Comparison of ENCODE assay signal across 9 cellular contexts in the genomic region with DNA sequence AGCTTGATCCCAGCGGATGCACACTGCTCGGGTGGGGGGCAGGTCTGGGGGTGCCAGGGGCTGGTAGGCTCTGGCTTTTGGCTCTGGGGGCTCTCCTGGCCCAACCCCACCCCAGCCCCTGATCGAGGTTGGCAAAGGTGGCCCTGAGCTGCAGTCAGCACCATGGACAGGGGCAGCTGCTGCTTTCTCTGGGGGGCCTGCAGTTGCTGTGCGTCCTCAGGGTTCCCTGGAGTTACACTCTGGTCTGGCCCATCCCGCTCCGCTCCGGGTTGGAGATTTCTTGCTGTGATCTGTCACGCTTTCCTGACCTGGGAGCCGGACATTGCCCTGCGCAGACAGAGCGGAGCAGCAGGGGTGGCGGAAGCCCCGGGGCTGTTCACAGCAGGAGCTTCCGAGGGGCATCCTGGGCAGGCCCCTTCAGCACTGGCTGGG. TPM values are rescaled to one million over a fixed set of nuclear protein-coding genes. Genes with fewer than 3 reads are reported as not detected.
DNase-seq lines count a peak whose midpoint lies in the region; ATAC-seq and TF ChIP-seq lines count a peak whose summit lies in the region.
"Had no signal": no experiment of that assay in that cellular context is flagged by ENCODE, and none has a peak within 500 bp of the region (broad histone marks: within the 10 kb centered on the region; RNA-seq: fewer than 3 reads in every experiment).

No MANE protein-coding gene starts in this region.

- WGBS in spleen, 5 donors = 28 to 31% (median 30%) methylated on average over 14 of the region's 14 CpGs; no CpG with 5 or more reads in 2 of the 5 donors

- intact Hi-C loops in Calu3 (cut with micrococcal nuclease; ENCODE audit: unreplicated experiment) = no loop called here
- intact Hi-C loops in Panc1 (cut with micrococcal nuclease; ENCODE audit: unreplicated experiment) = loop anchor here (10.0 kb wide), 1 partner anchor 77 kb away; no protein-coding TSS in a partner anchor
- intact Hi-C loops in spleen (cut with DNase I; ENCODE audit: low total_unique reads) = no loop called here

- TF ChIP-seq POLR2A in spleen (IDR thresholded peaks at IDR 0.05) = no peak

- H3K4me1 ChIP-seq in Panc1 (ENCODE audit: control insufficient read depth, insufficient read depth, low read length) (peaks cover 91% of the 10 kb centered on the region), spleen (peaks cover 0 to 51% (median 22%) of the 10 kb centered on the region in 6 donors)

- in situ Hi-C loops in Panc1 (cut with HindIII; ENCODE audit: low pct_unique_long_range_greater_than_20kb, low sequenced_read_pairs) = no loop called here

- POLR2A ChIA-PET in Panc1 (lab: Charles Lee) = no interaction called here

- H3K27ac ChIP-seq in Panc1 (ENCODE audit: low read length) = peak overlapping the region; percentile 71; the same call in 1 of the 2 replicates
- H3K27ac ChIP-seq in spleen = no peak overlapping the region
- H3K27ac ChIP-seq: thoracic aorta had no signal

- TF ChIP-seq CTCF in Calu3 (IDR thresholded peaks at IDR 0.05; ENCODE audit: unreplicated experiment) (no peak), Panc1 (IDR thresholded peaks at IDR 0.05) (no peak), spleen (IDR thresholded peaks at IDR 0.05 in 8 of 11, conservative IDR thresholded peaks at IDR 0.05 in 3 of 11) (no peak)

- H3K9me3 ChIP-seq in Panc1 (ENCODE audit: control insufficient read depth, insufficient read depth, low read depth, low read length) = no peaks in the 10 kb centered on the region
- no peaks in the 10 kb centered on the region for H3K9me3 ChIP-seq in spleen
- H3K9me3 ChIP-seq: thoracic aorta had no signal

- H3K4me3 ChIP-seq in Panc1 (ENCODE audit: low read depth in 2 of 2, low read length in 2 of 2) = peak overlapping the region; percentile 51 to 67
- H3K4me3 ChIP-seq in spleen = no peak overlapping the region
- H3K4me3 ChIP-seq: thoracic aorta had no signal

- peaks cover 54% of the 10 kb centered on the region for H3K27me3 Mint-ChIP-seq in Calu3 (ENCODE audit: unreplicated experiment)
- H3K27me3 Mint-ChIP-seq in activated naive CD8-positive, alpha-beta T cell treated with anti-CD3 and anti-CD28 coated beads for 36 hours = peaks cover 16% of the 10 kb centered on the region

- H3K9me3 Mint-ChIP-seq in Calu3 (ENCODE audit: low read depth, unreplicated experiment) = no peaks in the 10 kb centered on the region
- H3K9me3 Mint-ChIP-seq in activated naive CD8-positive, alpha-beta T cell treated with anti-CD3 and anti-CD28 coated beads for 36 hours = no peaks in the 10 kb centered on the region

- H3K36me3 Mint-ChIP-seq in Calu3 (ENCODE audit: insufficient read depth, unreplicated experiment) = no peaks in the 10 kb centered on the region
- no peaks in the 10 kb centered on the region for H3K36me3 Mint-ChIP-seq in activated naive CD8-positive, alpha-beta T cell treated with anti-CD3 and anti-CD28 coated beads for 36 hours

- no peak overlapping the region for H3K4me3 Mint-ChIP-seq in Calu3 (ENCODE audit: low read depth, unreplicated experiment)
- H3K4me3 Mint-ChIP-seq in activated naive CD8-positive, alpha-beta T cell treated with anti-CD3 and anti-CD28 coated beads for 36 hours = no peak overlapping the region

- H3K36me3 ChIP-seq in Panc1 (ENCODE audit: control insufficient read depth, insufficient read depth, low read length) (no peaks in the 10 kb centered on the region), spleen (no peaks in the 10 kb centered on the region)
- H3K36me3 ChIP-seq: thoracic aorta had no signal

- no peak overlapping the region for H3K27ac Mint-ChIP-seq in Calu3 (ENCODE audit: unreplicated experiment)
- no peak overlapping the region for H3K27ac Mint-ChIP-seq in activated naive CD8-positive, alpha-beta T cell treated with anti-CD3 and anti-CD28 coated beads for 36 hours

- H3K4me1 Mint-ChIP-seq in Calu3 (ENCODE audit: low read depth, unreplicated experiment) = no peaks in the 10 kb centered on the region
- no peaks in the 10 kb centered on the region for H3K4me1 Mint-ChIP-seq in activated naive CD8-positive, alpha-beta T cell treated with anti-CD3 and anti-CD28 coated beads for 36 hours

- ATAC-seq in Panc1 = peak; percentile 11

- BruUV-seq in Calu3 (replicated peaks; lab: Mats Ljungman, UMichigan) (no TSS peak), Panc1 (replicated peaks; lab: Mats Ljungman, UMichigan) (no TSS peak)

- no peaks in the 10 kb centered on the region for H3K27me3 ChIP-seq in Panc1 (ENCODE audit: control insufficient read depth, insufficient read depth, low read length)
- H3K27me3 ChIP-seq in spleen (replicated peaks in 1 of 7) = peaks cover 6 to 95% (median 46%) of the 10 kb centered on the region in 7 donors

- CTCF ChIA-PET in Calu3 (lab: Charles Lee) = interaction anchor here (0.7 kb wide), 1 partner anchor 40 kb away, joined by 3 read pairs; no protein-coding TSS in a partner anchor
- CTCF ChIA-PET in Panc1 (lab: Charles Lee) = no interaction called here

- DNase-seq in Calu3 = peak; percentile 27
- no peak for DNase-seq in Panc1 (ENCODE audit: low read depth, low spot score)
- DNase-seq in activated naive CD8-positive, alpha-beta T cell treated with anti-CD3 and anti-CD28 coated beads for 36 hours = peak; percentile 46
- DNase-seq in mucosa of gallbladder (ENCODE audit: low spot score) = peak; percentile 24
- DNase-seq in DMS79 (lab: John Stamatoyannopoulos, UW) = no peak
- DNase-seq in spleen = no peak
- DNase-seq in SK-N-DZ (ENCODE audit: low spot score) = no peak
- no peak for DNase-seq in OCI-M2 (lab: John Stamatoyannopoulos, UW; ENCODE audit: unreplicated experiment)

RNA-seq across cellular contexts. Expression of gene PLCH2, which starts 8.0 kb away (rescaled TPM):
- total RNA-seq in Calu3 (2022) = 3.1 and 4.1 TPM in 2 replicates
- 41.2 TPM for total RNA-seq in Panc1 (2021; ENCODE audit: unreplicated experiment)
- 69.7 TPM for polyA plus RNA-seq in Panc1 (2012; ENCODE audit: insufficient read length)
- 1 to 10 TPM; 1.2 to 1.4 TPM for total RNA-seq in activated naive CD8-positive, alpha-beta T cell treated with anti-CD3 and anti-CD28 coated beads for 36 hours
- 8.1 TPM for total RNA-seq in mucosa of gallbladder
- 10 to 100 TPM in 1 of 7 donors, 1 to 10 TPM in 6; 2.2 to 21.0 (median 9.5) TPM for total RNA-seq in spleen
- polyA plus RNA-seq in spleen = 10 to 100 TPM in 1 of 3 donors, 1 to 10 TPM in 2; 5.4 to 10.8 (median 6.5) TPM
- 0.08 and 0.14 TPM in 2 replicates for polyA plus RNA-seq in SK-N-DZ (2014; cell fraction: cytosol; rRNA removed)
- polyA plus RNA-seq in SK-N-DZ (2014; cell fraction: nucleus; rRNA removed) = 1.8 and 2.4 TPM in 2 replicates

RNA-seq across cellular contexts. Expression of gene PEX10, which starts 55.7 kb away (rescaled TPM):
- 22.3 and 24.0 TPM in 2 replicates for total RNA-seq in Calu3 (2022)
- 49.8 TPM for total RNA-seq in Panc1 (2021; ENCODE audit: unreplicated experiment)
- 69.0 TPM for polyA plus RNA-seq in Panc1 (2012; ENCODE audit: insufficient read length)
- 10 to 100 TPM; 21.5 to 23.7 TPM for total RNA-seq in activated naive CD8-positive, alpha-beta T cell treated with anti-CD3 and anti-CD28 coated beads for 36 hours
- 17.9 TPM for total RNA-seq in mucosa of gallbladder
- total RNA-seq in spleen = 10 to 100 TPM; 10.2 to 18.9 (median 16.3) TPM
- polyA plus RNA-seq in spleen = 10 to 100 TPM; 12.5 to 19.1 (median 13.0) TPM
- polyA plus RNA-seq in SK-N-DZ (2014; cell fraction: cytosol; rRNA removed) = 22.5 and 23.5 TPM in 2 replicates
- polyA plus RNA-seq in SK-N-DZ (2014; cell fraction: nucleus; rRNA removed) = 16.4 and 21.5 TPM in 2 replicates

RNA-seq across cellular contexts. Expression of gene PANK4, which starts 58.3 kb away (rescaled TPM):
- total RNA-seq in Calu3 (2022) = 24.4 and 24.7 TPM in 2 replicates
- 35.9 TPM for total RNA-seq in Panc1 (2021; ENCODE audit: unreplicated experiment)
- 26.7 TPM for polyA plus RNA-seq in Panc1 (2012; ENCODE audit: insufficient read length)
- total RNA-seq in activated naive CD8-positive, alpha-beta T cell treated with anti-CD3 and anti-CD28 coated beads for 36 hours = 10 to 100 TPM; 29.8 to 34.3 TPM
- total RNA-seq in mucosa of gallbladder = 39.9 TPM
- total RNA-seq in spleen = 10 to 100 TPM; 34.9 to 49.5 (median 47.6) TPM
- 10 to 100 TPM; 13.8 to 30.6 (median 14.0) TPM for polyA plus RNA-seq in spleen
- 19.0 and 27.4 TPM in 2 replicates for polyA plus RNA-seq in SK-N-DZ (2014; cell fraction: cytosol; rRNA removed)
- 86.5 and 95.1 TPM in 2 replicates for polyA plus RNA-seq in SK-N-DZ (2014; cell fraction: nucleus; rRNA removed)

Comparison
In these comparisons a context has a peak if more than half of its experiments do, and no peak if none do; other contexts are left out.
1. DNase-seq: peak in Calu3 (single experiment), activated naive CD8-positive, alpha-beta T cell treated with anti-CD3 and anti-CD28 coated beads for 36 hours (single experiment) and mucosa of gallbladder (single experiment); none in Panc1 (single experiment), DMS79 (single experiment), spleen (single experiment), SK-N-DZ (single experiment) and OCI-M2 (single experiment).
2. H3K4me3 ChIP-seq: peak in Panc1 (2 of 2); none in spleen (0 of 8).